ENCODE assay signal across 15 cellular contexts in the genomic region with DNA sequence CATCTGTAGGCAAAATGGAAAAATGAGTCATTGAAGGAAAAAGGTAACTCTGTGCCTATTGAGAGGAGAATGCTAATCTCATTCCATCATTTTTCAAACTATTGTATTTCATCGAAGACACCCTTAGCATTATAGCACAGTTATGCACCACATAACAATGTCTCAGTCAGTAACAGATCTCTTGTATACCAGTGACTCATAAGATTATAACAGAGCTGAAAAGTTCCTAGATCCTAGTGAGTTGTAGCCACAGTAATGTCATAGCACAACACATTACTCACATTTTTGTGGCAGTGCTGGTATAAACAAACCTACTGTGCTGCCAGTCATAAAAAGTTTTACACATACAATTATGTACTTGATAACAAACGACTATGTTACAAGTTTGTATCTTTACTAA.
DNase-seq lines count a peak whose midpoint lies in the region; FAIRE-seq and TF ChIP-seq lines count a peak whose summit lies in the region.
"Had no signal": no experiment of that assay in that cellular context is flagged by ENCODE, and none has a peak within 500 bp of the region (broad histone marks: within the 10 kb centered on the region; RNA-seq: fewer than 3 reads in every experiment).

No MANE protein-coding gene starts in this region.

- no TSS peak for BruUV-seq in endothelial cell of umbilical vein (replicated peaks; lab: Mats Ljungman, UMichigan)

- H3K4me1 ChIP-seq in endothelial cell of umbilical vein (ENCODE audit: control insufficient read depth, extremely low read depth, insufficient read depth, low read length) (peaks cover 18% of the 10 kb centered on the region), mesodermal cell (ENCODE audit: control insufficient read depth, insufficient read depth, low read length, poor library complexity, severe bottlenecking) (peaks cover 3% of the 10 kb centered on the region)
- H3K4me1 ChIP-seq: esophagus squamous epithelium had no signal

- CTCF ChIA-PET in endothelial cell of umbilical vein (lab: Charles Lee) (interaction anchor here (1.4 kb wide), 1 partner anchor 15 kb away, joined by 5 read pairs; no protein-coding TSS in a partner anchor), RWPE1 (lab: Yijun Ruan, JAX) (no interaction called here)

- POLR2A ChIA-PET in endothelial cell of umbilical vein (lab: Charles Lee) (no interaction called here), RWPE1 (lab: Yijun Ruan, JAX; ENCODE audit: low non-redundant PET) (no interaction called here)

- intact Hi-C loops in endothelial cell of umbilical vein (cut with micrococcal nuclease), result no loop called here

- no peaks in the 10 kb centered on the region for H3K9me3 ChIP-seq in endothelial cell of umbilical vein (replicated peaks; ENCODE audit: control insufficient read depth, insufficient read depth, low read length)
- peaks cover 3% of the 10 kb centered on the region for H3K9me3 ChIP-seq in mesodermal cell (ENCODE audit: control insufficient read depth, low read length)
- H3K9me3 ChIP-seq: esophagus squamous epithelium, SJCRH30, thoracic aorta had no signal

- peak overlapping the region; percentile 57 for H3K27ac ChIP-seq in endothelial cell of umbilical vein (ENCODE audit: insufficient read depth, low read depth, low read length)
- H3K27ac ChIP-seq in mesodermal cell (ENCODE audit: low read depth, low read length, severe bottlenecking), result peak overlapping the region; percentile 65
- H3K27ac ChIP-seq in RWPE1, result no peak overlapping the region
- H3K27ac ChIP-seq: esophagus squamous epithelium, SJCRH30, thoracic aorta had no signal

- H3K4me3 ChIP-seq in AG10803 (ENCODE audit: low read length), result no peak overlapping the region
- H3K4me3 ChIP-seq in endothelial cell of umbilical vein (replicated peaks in 1 of 3; ENCODE audit: insufficient read depth in 1 of 3, low read depth in 1 of 3, low read length in 3 of 3), result no peak overlapping the region
- no peak overlapping the region for H3K4me3 ChIP-seq in mesodermal cell (ENCODE audit: extremely low read depth, insufficient read depth, low read length, poor library complexity, severe bottlenecking)
- H3K4me3 ChIP-seq: esophagus squamous epithelium, SJCRH30, thoracic aorta had no signal

- no peaks in the 10 kb centered on the region for H4K20me1 ChIP-seq in endothelial cell of umbilical vein (replicated peaks; ENCODE audit: control insufficient read depth, extremely low read depth, insufficient read depth, low read length)

- DNase-seq in AG10803 (ENCODE audit: low read depth) (peak; percentile 20), RCC 7860 (ENCODE audit: low spot score) (peak; percentile 88), endothelial cell of umbilical vein (ENCODE audit: low read depth, low spot score) (peak; percentile 28), RWPE1 (ENCODE audit: low spot score) (no peak), NCI-H146 (lab: John Stamatoyannopoulos, UW) (no peak)
- DNase-seq in activated CD8-positive, alpha-beta memory T cell treated with anti-CD3 and anti-CD28 coated beads for 24 hours, result no peak
- no peak for DNase-seq in stimulated activated CD4-positive, alpha-beta T cell treated with anti-CD3 and anti-CD28 coated beads, Interleukin-4, amount 100 ng/mL, for 4 hours
- DNase-seq: activated CD4-positive, alpha-beta T cell treated with anti-CD3 and anti-CD28 coated beads, Interleukin-2, amount 50 U/mL, for 48 hours; amygdala; Calu3; esophagus squamous epithelium; retina had no signal

- TF ChIP-seq POLR2A in endothelial cell of umbilical vein (IDR thresholded peaks at IDR 0.05; ENCODE audit: low read depth, low read length), result no peak

- 86% methylated on average over 1 of the region's 2 CpGs; no CpG with 5 or more reads in 1 of the 2 experiments for WGBS in mesodermal cell (ENCODE audit: insufficient coverage in 2 of 2), 2 experiments

- H3K9ac ChIP-seq in endothelial cell of umbilical vein (replicated peaks; ENCODE audit: extremely low read depth, insufficient read depth, low read length), result no peak overlapping the region

- H3K79me2 ChIP-seq in endothelial cell of umbilical vein (ENCODE audit: control insufficient read depth, insufficient read depth, low read length), result no peaks in the 10 kb centered on the region

- dilution Hi-C loops in endothelial cell of umbilical vein (cut with MboI; ENCODE audit: extremely low pct_ligation_motif_present, low sequenced_read_pairs), result no loop called here

- TF ChIP-seq CTCF in AG10803 (conservative IDR thresholded peaks at IDR 0.05; ENCODE audit: low read length), result no peak
- TF ChIP-seq CTCF in endothelial cell of umbilical vein (IDR thresholded peaks at IDR 0.05; ENCODE audit: extremely low read depth in 1 of 2, insufficient read depth in 1 of 2, low read depth in 1 of 2, low read length in 2 of 2), result no peak
- no peak for TF ChIP-seq CTCF in RWPE1 (conservative IDR thresholded peaks at IDR 0.05; ENCODE audit: low read depth)

- H3K4me2 ChIP-seq in endothelial cell of umbilical vein (ENCODE audit: insufficient read depth, low read length), result no peak overlapping the region

- no peaks in the 10 kb centered on the region for H3K36me3 ChIP-seq in endothelial cell of umbilical vein (ENCODE audit: control insufficient read depth in 2 of 2, extremely low read depth in 1 of 2, insufficient read depth in 2 of 2, low read length in 2 of 2)
- H3K36me3 ChIP-seq in mesodermal cell (ENCODE audit: control insufficient read depth, insufficient read depth, low read length), result no peaks in the 10 kb centered on the region
- H3K36me3 ChIP-seq: esophagus squamous epithelium, SJCRH30, thoracic aorta had no signal

- peak; percentile 82 for FAIRE-seq in RCC 7860 (lab: Jason Lieb, UNC)
- FAIRE-seq in endothelial cell of umbilical vein (lab: Jason Lieb, UNC), result peak; percentile 69

- H3K27me3 ChIP-seq in endothelial cell of umbilical vein (ENCODE audit: control insufficient read depth in 2 of 2, insufficient read depth in 2 of 2, low read length in 2 of 2), result no peaks in the 10 kb centered on the region
- H3K27me3 ChIP-seq: esophagus squamous epithelium, SJCRH30 had no signal

- no peak overlapping the region for H2AFZ ChIP-seq in endothelial cell of umbilical vein (ENCODE audit: low read depth, low read length)

- no peaks in the 10 kb centered on the region for H3K9me1 ChIP-seq in endothelial cell of umbilical vein (replicated peaks; ENCODE audit: control insufficient read depth, extremely low read depth, insufficient read depth, low read length)

TF ChIP-seq in endothelial cell of umbilical vein, 7 proteins besides CTCF, POLR2A, EP300 and RAD21:
- TF ChIP-seq MYC (IDR thresholded peaks at IDR 0.05; ENCODE audit: low read depth, low read length) (no peak), EZH2 (IDR thresholded peaks at IDR 0.05; ENCODE audit: borderline replicate concordance, low read depth, low read length, severe bottlenecking) (no peak), GATA2 (IDR thresholded peaks at IDR 0.05; ENCODE audit: insufficient read depth, insufficient read length, low read depth, low read length) (no peak), POLR2AphosphoS5 (IDR thresholded peaks at IDR 0.05; ENCODE audit: insufficient read depth, low read depth, low read length) (peak; percentile 40), FOS (IDR thresholded peaks at IDR 0.05; ENCODE audit: borderline replicate concordance, insufficient read depth, low read length) (peak; percentile 65), JUN (IDR thresholded peaks at IDR 0.05; ENCODE audit: borderline replicate concordance, insufficient read depth, insufficient read length, low read depth) (peak; percentile 49)
- TF ChIP-seq, protein P1, sequence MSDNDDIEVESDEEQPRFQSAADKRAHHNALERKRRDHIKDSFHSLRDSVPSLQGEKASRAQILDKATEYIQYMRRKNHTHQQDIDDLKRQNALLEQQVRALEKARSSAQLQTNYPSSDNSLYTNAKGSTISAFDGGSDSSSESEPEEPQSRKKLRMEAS (IDR thresholded peaks at IDR 0.05; ENCODE audit: insufficient read depth, insufficient read length), result no peak
TF ChIP-seq in endothelial cell of umbilical vein: peak in this region for 3.

Comparison
In these comparisons a context has a peak if more than half of its experiments do, and no peak if none do; other contexts are left out.
1. DNase-seq: peak in AG10803 (single experiment), RCC 7860 (single experiment) and endothelial cell of umbilical vein (single experiment); none in activated CD8-positive, alpha-beta memory T cell treated with anti-CD3 and anti-CD28 coated beads for 24 hours (single experiment), RWPE1 (single experiment), NCI-H146 (single experiment) and stimulated activated CD4-positive, alpha-beta T cell treated with anti-CD3 and anti-CD28 coated beads, Interleukin-4, amount 100 ng/mL, for 4 hours (0 of 2).